18 cellular contexts compared by ENCODE assay signal in the genomic region with DNA sequence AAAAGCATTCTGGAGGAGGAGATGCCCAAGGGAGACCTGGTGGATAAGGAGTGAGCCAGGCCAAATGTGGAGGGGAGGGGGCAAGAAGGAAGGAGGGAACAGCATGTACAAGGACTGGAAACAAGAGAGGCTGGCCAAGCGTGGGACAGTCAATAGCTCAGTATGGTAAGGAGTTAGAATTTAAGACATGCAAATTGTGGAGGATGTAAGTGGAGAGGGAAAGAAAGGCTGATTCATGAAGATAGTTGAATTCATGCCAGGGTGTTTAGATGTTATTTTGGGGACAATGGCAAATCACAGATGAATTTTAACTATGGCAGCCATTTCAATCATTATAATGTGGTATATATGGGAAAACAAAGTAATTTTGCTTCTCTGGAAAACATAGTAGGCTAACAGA.
DNase-seq lines count a peak whose midpoint lies in the region; TF ChIP-seq lines count a peak whose summit lies in the region.
"Had no signal": no experiment of that assay in that cellular context is flagged by ENCODE, and none has a peak within 500 bp of the region (broad histone marks: within the 10 kb centered on the region; RNA-seq: fewer than 3 reads in every experiment).

No MANE protein-coding gene starts in this region.

- peaks cover 16% of the 10 kb centered on the region for H3K4me1 ChIP-seq in rectal smooth muscle tissue (ENCODE audit: control insufficient read depth, insufficient read depth, low read length)
- H3K4me1 ChIP-seq in H9 (ENCODE audit: insufficient read depth, low read length) = no peaks in the 10 kb centered on the region
- H3K4me1 ChIP-seq in endodermal cell (ENCODE audit: control insufficient read depth, insufficient read depth, low read length) = peaks cover 4% of the 10 kb centered on the region
- H3K4me1 ChIP-seq: suprapubic skin had no signal

- H4K20me1 ChIP-seq in H9 (ENCODE audit: control insufficient read depth, insufficient read depth, insufficient read length) = no peaks in the 10 kb centered on the region

- WGBS in H9 (ENCODE audit: extremely low coverage, insufficient read length, low lambda C conversion rate) = no CpG with 5 or more reads among the region's 1 CpG
- WGBS in endodermal cell (ENCODE audit: insufficient coverage in 1 of 2, insufficient read length in 1 of 2), 2 experiments = 79 to 100% methylated on average over 1 of the region's 1 CpG

- H4K91ac ChIP-seq in H9 (ENCODE audit: insufficient read length, low read depth, low read length) = no peak overlapping the region

- H3K4me3 Mint-ChIP-seq in H9 (no peak overlapping the region), endodermal cell (no peak overlapping the region)
- H3K4me3 Mint-ChIP-seq: activated T-helper 17 cell treated with anti-CD3 and anti-CD28 coated beads, Interleukin-2, amount 50 U/mL, for 72 hours had no signal

- H3K14ac ChIP-seq in H9 (ENCODE audit: insufficient read depth, low read length) = no peak overlapping the region

- H3K9ac ChIP-seq in SK-N-MC (ENCODE audit: insufficient read length) (no peak overlapping the region), rectal smooth muscle tissue (ENCODE audit: low read length) (no peak overlapping the region), H9 (ENCODE audit: extremely low read depth, insufficient read length, low read length) (no peak overlapping the region), endodermal cell (ENCODE audit: extremely low read depth, low read length, poor library complexity, severe bottlenecking) (no peak overlapping the region)

- H3K23me2 ChIP-seq in H9 (ENCODE audit: insufficient read length, low read depth, low read length, poor library complexity, severe bottlenecking) = no peaks in the 10 kb centered on the region

- H2AK5ac ChIP-seq in H9 (ENCODE audit: insufficient read length, low read length) = no peak overlapping the region

- TF ChIP-seq POLR2A in erythroblast (IDR thresholded peaks at IDR 0.05; ENCODE audit: low read length) = no peak

- H2BK5ac ChIP-seq in H9 (ENCODE audit: insufficient read length, low read length) = no peak overlapping the region

- no peaks in the 10 kb centered on the region for H3K79me1 ChIP-seq in H9 (ENCODE audit: insufficient read depth, low read depth, low read length, poor library complexity, severe bottlenecking)

- H4K5ac ChIP-seq in H9 (ENCODE audit: insufficient read length, low read depth, low read length) = no peak overlapping the region

- no peaks in the 10 kb centered on the region for H3K27me3 Mint-ChIP-seq in H9 (ENCODE audit: low read depth)
- peaks cover 80% of the 10 kb centered on the region for H3K27me3 Mint-ChIP-seq in endodermal cell (ENCODE audit: insufficient read depth)
- H3K27me3 Mint-ChIP-seq: activated T-helper 17 cell treated with anti-CD3 and anti-CD28 coated beads, Interleukin-2, amount 50 U/mL, for 72 hours had no signal

- H3K9me3 ChIP-seq in SK-N-MC (ENCODE audit: low read depth, low read length) (no peaks in the 10 kb centered on the region), H9 (ENCODE audit: control insufficient read depth, low read depth, low read length) (no peaks in the 10 kb centered on the region), endodermal cell (ENCODE audit: control insufficient read depth, low read length) (no peaks in the 10 kb centered on the region)
- H3K9me3 ChIP-seq: ovary, suprapubic skin had no signal

- no peak overlapping the region for H2BK15ac ChIP-seq in H9 (ENCODE audit: low read depth, low read length)

- H3K27ac ChIP-seq in SK-N-MC = peak overlapping the region; percentile 87
- H3K27ac ChIP-seq in rectal smooth muscle tissue (ENCODE audit: low read depth, low read length) = peak overlapping the region; percentile 70
- H3K27ac ChIP-seq in H9 (ENCODE audit: insufficient read length, low read depth, low read length) = no peak overlapping the region
- no peak overlapping the region for H3K27ac ChIP-seq in endodermal cell (ENCODE audit: low read depth, low read length)
- H3K27ac ChIP-seq: dorsolateral prefrontal cortex, ovary, suprapubic skin, WERI-Rb-1 had no signal

- H3K4me1 Mint-ChIP-seq in H9 (peaks cover 7 to 10% of the 10 kb centered on the region in 2 experiments), endodermal cell (peaks cover 8% of the 10 kb centered on the region)
- H3K4me1 Mint-ChIP-seq: activated T-helper 17 cell treated with anti-CD3 and anti-CD28 coated beads, Interleukin-2, amount 50 U/mL, for 72 hours had no signal

- H2AFZ ChIP-seq in H9 (ENCODE audit: low read length) = no peak overlapping the region

- no peak overlapping the region for H3K56ac ChIP-seq in H9 (ENCODE audit: insufficient read length, low read depth, low read length)

- H4K8ac ChIP-seq in H9 (replicated peaks; ENCODE audit: insufficient read length, low read depth, low read length) = no peak overlapping the region

- H3K9me3 Mint-ChIP-seq in H9 = no peaks in the 10 kb centered on the region
- H3K9me3 Mint-ChIP-seq in endodermal cell = no peaks in the 10 kb centered on the region

- H3K27me3 ChIP-seq in rectal smooth muscle tissue (ENCODE audit: control insufficient read depth, insufficient read depth, low read length) (no peaks in the 10 kb centered on the region), H9 (ENCODE audit: insufficient read depth, low read length) (no peaks in the 10 kb centered on the region), endodermal cell (ENCODE audit: control insufficient read depth, insufficient read depth, low read length, poor library complexity, severe bottlenecking) (peaks cover 92% of the 10 kb centered on the region)
- H3K27me3 ChIP-seq: ovary, suprapubic skin had no signal

- H3K23ac ChIP-seq in H9 (ENCODE audit: insufficient read length, low read depth, low read length) = no peak overlapping the region

- H3K36me3 ChIP-seq in SK-N-MC (ENCODE audit: insufficient read depth, low read length) (no peaks in the 10 kb centered on the region), rectal smooth muscle tissue (ENCODE audit: control insufficient read depth, insufficient read depth, low read length) (no peaks in the 10 kb centered on the region), endodermal cell (ENCODE audit: control insufficient read depth, insufficient read depth, low read length) (no peaks in the 10 kb centered on the region)
- H3K36me3 ChIP-seq: ovary, suprapubic skin, WERI-Rb-1 had no signal

- DNase-seq in AG10803 (ENCODE audit: low read depth) (peak; percentile 81), SK-N-MC (ENCODE audit: low read depth, low spot score) (no peak), fibroblast of pulmonary artery (ENCODE audit: low read depth) (peak; percentile 61), RKO (ENCODE audit: low spot score) (no peak), H9 (no peak), endodermal cell (no peak), erythroblast (lab: John Stamatoyannopoulos, UW) (no peak)
- DNase-seq: activated CD8-positive, alpha-beta memory T cell treated with anti-CD3 and anti-CD28 coated beads for 24 hours; amniotic stem cell; dorsolateral prefrontal cortex; mesendoderm; NCI-H2029; NCI-H524 treated with DMSO at 0.1 percent for 48 hours; WERI-Rb-1 had no signal

- no peaks in the 10 kb centered on the region for H3K36me3 Mint-ChIP-seq in H9 (ENCODE audit: insufficient read depth in 1 of 3, low read depth in 3 of 3)
- no peaks in the 10 kb centered on the region for H3K36me3 Mint-ChIP-seq in endodermal cell (ENCODE audit: low read depth)

- H3K4me2 ChIP-seq in H9 (ENCODE audit: insufficient read depth, insufficient read length, low read length) = no peak overlapping the region

- H3K4me3 ChIP-seq in AG10803 (ENCODE audit: low read length) (no peak overlapping the region), SK-N-MC (peak overlapping the region; percentile 32; the same call in 1 of the 2 replicates), fibroblast of pulmonary artery (replicated peaks; ENCODE audit: low read depth, low read length) (no peak overlapping the region), rectal smooth muscle tissue (ENCODE audit: low read length) (no peak overlapping the region), endodermal cell (ENCODE audit: low read length) (no peak overlapping the region)
- H3K4me3 ChIP-seq: dorsolateral prefrontal cortex, ovary, suprapubic skin had no signal

- H3T11ph ChIP-seq in H9 (ENCODE audit: low read length) = no peak overlapping the region

- H3K79me2 ChIP-seq in H9 (ENCODE audit: insufficient read depth, low read length) = no peaks in the 10 kb centered on the region

- TF ChIP-seq CTCF in AG10803 (conservative IDR thresholded peaks at IDR 0.05; ENCODE audit: low read length) = no peak
- no peak for TF ChIP-seq CTCF in fibroblast of pulmonary artery (IDR thresholded peaks at IDR 0.05; ENCODE audit: low read length, missing control alignments)
- no peak for TF ChIP-seq CTCF in H9 (conservative IDR thresholded peaks at IDR 0.05)
- no peak for TF ChIP-seq CTCF in endodermal cell (conservative IDR thresholded peaks at IDR 0.05)

- H3K18ac ChIP-seq in H9 (ENCODE audit: insufficient read length, low read depth, low read length) = no peak overlapping the region

- no peak overlapping the region; a peak in 1 of 7 replicates for H3K27ac Mint-ChIP-seq in H9
- no peak overlapping the region for H3K27ac Mint-ChIP-seq in endodermal cell
- H3K27ac Mint-ChIP-seq: activated T-helper 17 cell treated with anti-CD3 and anti-CD28 coated beads, Interleukin-2, amount 50 U/mL, for 72 hours had no signal

- no peak overlapping the region for H2BK120ac ChIP-seq in H9 (ENCODE audit: low read depth, low read length, poor library complexity, severe bottlenecking)

- no peak overlapping the region for H3K4ac ChIP-seq in H9 (ENCODE audit: low read depth, low read length)

- H2BK12ac ChIP-seq in H9 (ENCODE audit: insufficient read length, low read depth, low read length) = no peak overlapping the region

- no peak overlapping the region for H2BK20ac ChIP-seq in H9 (ENCODE audit: low read depth, low read length, poor library complexity, severe bottlenecking)

Comparison
In these comparisons a context has a peak if more than half of its experiments do, and no peak if none do; other contexts are left out.
1. DNase-seq: peak in AG10803 (single experiment) and fibroblast of pulmonary artery (single experiment); none in SK-N-MC (single experiment), RKO (single experiment), H9 (single experiment), endodermal cell (single experiment) and erythroblast (0 of 2).
2. H3K27ac ChIP-seq: peak in SK-N-MC (single experiment) and rectal smooth muscle tissue (single experiment); none in H9 (single experiment) and endodermal cell (single experiment).